In the genomic region with DNA sequence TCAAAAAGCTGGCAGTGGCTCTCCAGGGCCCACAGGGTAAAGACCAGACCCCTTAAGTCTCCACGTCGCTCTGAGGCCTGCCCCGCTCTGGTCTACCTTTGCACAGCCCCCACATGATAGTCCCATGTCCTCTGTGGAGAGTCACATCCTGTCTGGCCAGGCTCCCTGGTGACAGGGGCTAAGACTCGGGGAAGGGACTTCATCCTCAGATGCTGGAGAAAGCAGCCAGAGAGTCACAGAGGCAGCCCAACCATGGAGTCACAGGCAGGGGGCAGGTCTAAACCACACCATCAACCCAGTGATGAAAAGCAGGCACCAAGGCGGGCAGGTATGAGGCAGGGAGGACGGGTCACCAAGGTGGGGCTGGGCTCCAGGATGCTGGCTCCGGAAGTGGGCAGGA, we compare ENCODE assay signal across 2 cellular contexts.
TF ChIP-seq lines count a peak whose summit lies in the region.

No MANE protein-coding gene starts in this region.

TF ChIP-seq in A549, 52 proteins besides CTCF, POLR2A, EP300 and RAD21:
- TF ChIP-seq RARB (CRISPR knock-in tag; IDR thresholded peaks at IDR 0.05): no peak
- TF ChIP-seq SMC3 (IDR thresholded peaks at IDR 0.05): no peak
- no peak for TF ChIP-seq ZFP36 (IDR thresholded peaks at IDR 0.05; ENCODE audit: borderline replicate concordance, partially characterized antibody)
- TF ChIP-seq SREBF2 (IDR thresholded peaks at IDR 0.05): no peak
- TF ChIP-seq MAZ (IDR thresholded peaks at IDR 0.05; ENCODE audit: borderline replicate concordance, low read depth, low read length): no peak
- TF ChIP-seq KDM1A (IDR thresholded peaks at IDR 0.05; ENCODE audit: low read depth): no peak

TF ChIP-seq in H1, 55 proteins besides CTCF, POLR2A, EP300 and RAD21:
- TF ChIP-seq KDM4A (IDR thresholded peaks at IDR 0.05; ENCODE audit: low read depth, low read length, severe bottlenecking) (no peak), SP2 (IDR thresholded peaks at IDR 0.05; ENCODE audit: low read length) (no peak), BRCA1 (IDR thresholded peaks at IDR 0.05; ENCODE audit: low read depth, low read length) (no peak), CBX8 (IDR thresholded peaks at IDR 0.05; ENCODE audit: borderline replicate concordance, low read depth, low read length) (no peak), SIRT6 (IDR thresholded peaks at IDR 0.05; ENCODE audit: low read length) (no peak), MAFK (IDR thresholded peaks at IDR 0.05; ENCODE audit: low read depth, low read length) (no peak), POU5F1 (IDR thresholded peaks at IDR 0.05; ENCODE audit: low read depth, low read length) (no peak), CEBPB (IDR thresholded peaks at IDR 0.05; ENCODE audit: low read depth, low read length) (no peak), SRF (IDR thresholded peaks at IDR 0.05; ENCODE audit: low read depth, low read length) (no peak), RXRA (IDR thresholded peaks at IDR 0.05; ENCODE audit: insufficient read depth, low read depth, low read length) (no peak), ZNF274 (IDR thresholded peaks at IDR 0.05; ENCODE audit: borderline replicate concordance, extremely low read depth, low read length) (no peak), GTF2F1 (IDR thresholded peaks at IDR 0.05; ENCODE audit: borderline replicate concordance, low read depth, low read length) (no peak), GABPA (IDR thresholded peaks at IDR 0.05; ENCODE audit: borderline replicate concordance, insufficient read depth, low read length) (no peak), SUZ12 (IDR thresholded peaks at IDR 0.05; ENCODE audit: low read length) (no peak)
- TF ChIP-seq, protein P1, sequence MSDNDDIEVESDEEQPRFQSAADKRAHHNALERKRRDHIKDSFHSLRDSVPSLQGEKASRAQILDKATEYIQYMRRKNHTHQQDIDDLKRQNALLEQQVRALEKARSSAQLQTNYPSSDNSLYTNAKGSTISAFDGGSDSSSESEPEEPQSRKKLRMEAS (IDR thresholded peaks at IDR 0.05): no peak
